Comparison of ENCODE assay signal across 17 cellular contexts in the genomic region with DNA sequence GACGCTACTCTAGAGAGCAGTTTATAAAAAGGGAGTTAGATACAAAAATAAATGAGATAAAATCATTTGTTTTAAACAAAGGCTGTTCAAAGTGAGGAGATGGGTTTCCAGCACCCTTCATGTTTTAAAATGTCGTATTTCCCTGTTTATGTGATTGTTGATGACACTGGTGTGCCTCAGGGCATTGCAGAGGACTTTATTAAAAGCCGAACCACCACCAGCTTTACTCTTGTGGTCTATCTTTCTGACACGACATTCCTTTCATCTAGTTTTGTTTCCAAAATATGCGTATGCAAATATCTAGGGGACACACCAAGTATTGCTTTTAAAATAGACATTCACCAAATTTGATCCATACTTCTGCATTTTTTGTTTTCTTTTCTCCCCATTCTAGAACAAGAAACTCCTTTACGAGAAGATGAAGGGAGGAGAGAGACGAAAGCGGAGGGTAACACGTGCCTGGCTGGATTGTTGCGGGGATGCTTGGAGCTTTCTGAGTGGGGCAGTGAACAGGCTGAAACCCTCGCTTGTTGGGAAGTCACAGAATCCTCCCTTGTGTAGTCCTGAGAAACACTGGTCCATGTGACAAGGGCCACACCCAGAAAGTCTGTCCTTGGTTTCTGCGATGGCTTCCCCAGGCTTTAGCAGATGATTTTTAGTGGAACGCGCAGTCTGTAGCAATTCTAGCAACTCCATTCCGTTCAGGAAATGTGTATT. TPM values are rescaled to one million over a fixed set of nuclear protein-coding genes. Genes with fewer than 3 reads are reported as not detected.
"Had no signal": no experiment of that assay in that cellular context is flagged by ENCODE, and none has a peak within 500 bp of the region (broad histone marks: within the 10 kb centered on the region; RNA-seq: fewer than 3 reads in every experiment).

No MANE protein-coding gene starts in this region.

- H3K27ac ChIP-seq: body of pancreas, neutrophil, pancreas, sigmoid colon, tibial artery, WERI-Rb-1 had no signal

- H3K4me1 ChIP-seq: sigmoid colon, tibial artery had no signal

- H3K9me3 ChIP-seq: body of pancreas, neutrophil, pancreas, sigmoid colon, tibial artery had no signal

- H3K4me3 ChIP-seq: body of pancreas, pancreas, sigmoid colon, tibial artery had no signal

- H3K36me3 ChIP-seq: neutrophil, pancreas, sigmoid colon, tibial artery, WERI-Rb-1 had no signal

- H3K27me3 ChIP-seq: body of pancreas, pancreas, sigmoid colon, tibial artery had no signal

- DNase-seq: activated CD4-positive, alpha-beta T cell treated with anti-CD3 and anti-CD28 coated beads for 1 hour; activated CD4-positive, alpha-beta T cell treated with anti-CD3 and anti-CD28 coated beads, Interleukin-2, amount 50 U/mL, for 48 hours; activated naive CD4-positive, alpha-beta T cell; activated naive CD8-positive, alpha-beta T cell treated with anti-CD3 and anti-CD28 coated beads, Interleukin-2, amount 10 ng/mL, durations not matched to agents 7 days and 5 days; activated T-cell treated with anti-CD3 and anti-CD28 coated beads, Interleukin-2, amount 50 U/mL, for 1 hour; body of pancreas; endodermal cell; left cardiac atrium; naive thymus-derived CD8-positive, alpha-beta T cell; pancreas; sigmoid colon; stimulated activated naive CD4-positive, alpha-beta T cell; tibial artery; WERI-Rb-1 had no signal

RNA-seq across cellular contexts. Expression of a gene that starts 26.3 kb away (rescaled TPM):
- total RNA-seq: activated naive CD8-positive, alpha-beta T cell treated with anti-CD3 and anti-CD28 coated beads, Interleukin-2, amount 10 ng/mL, durations not matched to agents 7 days and 5 days; activated T-helper 17 cell treated with anti-CD3 and anti-CD28 coated beads, Interleukin-2, amount 50 U/mL, for 72 hours; naive thymus-derived CD8-positive, alpha-beta T cell; T-helper 2 cell treated with Interferon-gamma antibody and Interleukin-4, amounts not matched to agents 100 ng/mL and 5 ng/mL, for 36 hours had no signal
- polyA plus RNA-seq: naive thymus-derived CD8-positive, alpha-beta T cell had no signal

RNA-seq across cellular contexts. Expression of a gene that starts 50.0 kb away (rescaled TPM):
- total RNA-seq: naive thymus-derived CD8-positive, alpha-beta T cell had no signal
- polyA plus RNA-seq: naive thymus-derived CD8-positive, alpha-beta T cell had no signal
